In genomic region chr6:106417572-106418147, GRCh38 we compare ENCODE assay signal across 20 cellular contexts. TPM values are rescaled to one million over a fixed set of nuclear protein-coding genes. Genes with fewer than 3 reads are reported as not detected.
DNase-seq lines count a peak whose midpoint lies in the region; ATAC-seq and TF ChIP-seq lines count a peak whose summit lies in the region.
"Had no signal": no experiment of that assay in that cellular context is flagged by ENCODE, and none has a peak within 500 bp of the region (broad histone marks: within the 10 kb centered on the region; RNA-seq: fewer than 3 reads in every experiment).

No MANE protein-coding gene starts in this region.

- ATAC-seq in GM18519 (IDR thresholded peaks at IDR 0.05; ENCODE audit: low FRiP score, unreplicated experiment) (no peak), HG02798 (IDR thresholded peaks at IDR 0.05; ENCODE audit: poor library complexity, unreplicated experiment) (no peak)
- ATAC-seq: K562, Panc1, T-cell had no signal

- no peaks in the 10 kb centered on the region for H3K9me3 Mint-ChIP-seq in activated T-helper 2 cell treated with anti-CD3 and anti-CD28 coated beads, Interferon-gamma antibody, Interleukin-2, Interleukin-4, amounts not matched to agents 10 μg/mL and 5 μg/mL and 100 μg/mL, durations not matched to agents 14 hours and 24 hours and 36 hours
- H3K9me3 Mint-ChIP-seq: T-cell had no signal

- H3K27ac ChIP-seq in VCaP: peak overlapping the region; percentile 63; the same call in 1 of the 2 replicates
- H3K27ac ChIP-seq: SJCRH30 had no signal

- no peaks in the 10 kb centered on the region for H3K36me3 Mint-ChIP-seq in activated T-helper 2 cell treated with anti-CD3 and anti-CD28 coated beads, Interferon-gamma antibody, Interleukin-2, Interleukin-4, amounts not matched to agents 10 μg/mL and 5 μg/mL and 100 μg/mL, durations not matched to agents 14 hours and 24 hours and 36 hours (ENCODE audit: low read depth)
- H3K36me3 Mint-ChIP-seq: CD4-positive, CD25-positive, alpha-beta regulatory T cell; T-cell had no signal

- no peak overlapping the region for H3K27ac Mint-ChIP-seq in activated T-helper 2 cell treated with anti-CD3 and anti-CD28 coated beads, Interferon-gamma antibody, Interleukin-2, Interleukin-4, amounts not matched to agents 10 μg/mL and 5 μg/mL and 100 μg/mL, durations not matched to agents 14 hours and 24 hours and 36 hours
- H3K27ac Mint-ChIP-seq: CD4-positive, CD25-positive, alpha-beta regulatory T cell; T-cell had no signal

- DNase-seq in G401 (ENCODE audit: low spot score) (peak; percentile 12), NCI-H146 (lab: John Stamatoyannopoulos, UW) (peak; percentile 75), left kidney (ENCODE audit: low read depth, low spot score) (peak; percentile 49)
- DNase-seq in activated T-helper 2 cell treated with anti-CD3 and anti-CD28 coated beads, Interferon-gamma antibody, Interleukin-2, Interleukin-4, amounts not matched to agents 10 μg/mL and 5 μg/mL and 100 μg/mL, durations not matched to agents 14 hours and 24 hours and 36 hours (ENCODE audit: low spot score): no peak
- DNase-seq: CD4-positive, CD25-positive, alpha-beta regulatory T cell; COR-L47; DMS 273 treated with DMSO at 0.1 percent for 48 hours; MM.1S; NCI-H1048; NCI-H1417 treated with DMSO at 0.1 percent for 48 hours; NCI-H1930; NCI-H345; NK-92 treated with Interleukin-12 subunit alpha and Interleukin-12 subunit beta, amount 100 ng/mL, for 24 hours; SJCRH30; T-cell had no signal

- H3K27me3 Mint-ChIP-seq in activated T-helper 2 cell treated with anti-CD3 and anti-CD28 coated beads, Interferon-gamma antibody, Interleukin-2, Interleukin-4, amounts not matched to agents 10 μg/mL and 5 μg/mL and 100 μg/mL, durations not matched to agents 14 hours and 24 hours and 36 hours (ENCODE audit: low read depth): peaks cover 36% of the 10 kb centered on the region

- TF ChIP-seq CTCF in VCaP (conservative IDR thresholded peaks at IDR 0.05): no peak

- intact Hi-C loops in activated T-helper 2 cell treated with anti-CD3 and anti-CD28 coated beads, Interferon-gamma antibody, Interleukin-2, Interleukin-4, amounts not matched to agents 10 μg/mL and 5 μg/mL and 100 μg/mL, durations not matched to agents 14 hours and 24 hours and 36 hours (cut with micrococcal nuclease): no loop called here

- in situ Hi-C loops in G401 (cut with HindIII; ENCODE audit: low sequenced_read_pairs): no loop called here

- no peaks in the 10 kb centered on the region for H3K4me1 Mint-ChIP-seq in activated T-helper 2 cell treated with anti-CD3 and anti-CD28 coated beads, Interferon-gamma antibody, Interleukin-2, Interleukin-4, amounts not matched to agents 10 μg/mL and 5 μg/mL and 100 μg/mL, durations not matched to agents 14 hours and 24 hours and 36 hours (ENCODE audit: low read depth)
- H3K4me1 Mint-ChIP-seq: CD4-positive, CD25-positive, alpha-beta regulatory T cell; T-cell had no signal

- H3K4me3 Mint-ChIP-seq in activated T-helper 2 cell treated with anti-CD3 and anti-CD28 coated beads, Interferon-gamma antibody, Interleukin-2, Interleukin-4, amounts not matched to agents 10 μg/mL and 5 μg/mL and 100 μg/mL, durations not matched to agents 14 hours and 24 hours and 36 hours (ENCODE audit: low read depth): no peak overlapping the region
- H3K4me3 Mint-ChIP-seq: CD4-positive, CD25-positive, alpha-beta regulatory T cell; T-cell had no signal

RNA-seq across cellular contexts. Expression of gene CRYBG1, which starts 57.1 kb away (rescaled TPM):
- not detected in 2 replicates for total RNA-seq in G401 (2014; rRNA removed; shearing (Covaris generic))
- total RNA-seq in activated T-helper 2 cell treated with anti-CD3 and anti-CD28 coated beads, Interferon-gamma antibody, Interleukin-2, Interleukin-4, amounts not matched to agents 10 μg/mL and 5 μg/mL and 100 μg/mL, durations not matched to agents 14 hours and 24 hours and 36 hours: 27.5 and 27.6 TPM in 2 replicates
- total RNA-seq: SJCRH30 had no signal

Comparison
In these comparisons a context has a peak if more than half of its experiments do, and no peak if none do; other contexts are left out.
1. RNA of gene CRYBG1, which starts 57.1 kb away (total RNA-seq): 27.5 to 27.6 TPM in activated T-helper 2 cell treated with anti-CD3 and anti-CD28 coated beads, Interferon-gamma antibody, Interleukin-2, Interleukin-4, amounts not matched to agents 10 μg/mL and 5 μg/mL and 100 μg/mL, durations not matched to agents 14 hours and 24 hours and 36 hours; not detected in G401; every median in the first group is over 10 times any median in the second.